ENCODE assay signal across 13 cellular contexts in genomic region chr4:183636488-183636887, GRCh38. TPM values are rescaled to one million over a fixed set of nuclear protein-coding genes. Genes with fewer than 3 reads are reported as not detected.
DNase-seq lines count a peak whose midpoint lies in the region; ATAC-seq and TF ChIP-seq lines count a peak whose summit lies in the region.
"Had no signal": no experiment of that assay in that cellular context is flagged by ENCODE, and none has a peak within 500 bp of the region (broad histone marks: within the 10 kb centered on the region; RNA-seq: fewer than 3 reads in every experiment).

No MANE protein-coding gene starts in this region.

- no peak overlapping the region for H3K4me3 ChIP-seq in endodermal cell (ENCODE audit: low read length)
- H3K4me3 ChIP-seq in neuronal stem cell (ENCODE audit: low read length in 2 of 2): no peak overlapping the region
- H3K4me3 ChIP-seq: cardiac muscle cell, lung had no signal

- no peaks in the 10 kb centered on the region for H3K9me3 Mint-ChIP-seq in endodermal cell
- H3K9me3 Mint-ChIP-seq in activated T-helper 17 cell treated with anti-CD3 and anti-CD28 coated beads, Interleukin-2, amount 50 U/mL, for 72 hours: no peaks in the 10 kb centered on the region
- H3K9me3 Mint-ChIP-seq: activated T-helper 1 cell treated with anti-CD3 and anti-CD28 coated beads, Interleukin-12 subunit alpha, Interleukin-12 subunit beta, Interleukin-2, Interleukin-4 antibody, amounts not matched to agents 30 ng/mL and 10 ng/mL and 1 ng/mL, durations not matched to agents 14 hours and 24 hours and 36 hours had no signal

- no peak overlapping the region for H2BK5ac ChIP-seq in neuronal stem cell (ENCODE audit: low read length)

- H3K4me1 Mint-ChIP-seq in endodermal cell: peaks cover 14% of the 10 kb centered on the region
- peaks cover 5% of the 10 kb centered on the region for H3K4me1 Mint-ChIP-seq in activated T-helper 17 cell treated with anti-CD3 and anti-CD28 coated beads, Interleukin-2, amount 50 U/mL, for 72 hours

- H4K91ac ChIP-seq in neuronal stem cell (ENCODE audit: low read depth, low read length, poor library complexity): no peak overlapping the region

- H3K27me3 Mint-ChIP-seq in endodermal cell (ENCODE audit: insufficient read depth): no peaks in the 10 kb centered on the region
- H3K27me3 Mint-ChIP-seq in activated T-helper 17 cell treated with anti-CD3 and anti-CD28 coated beads, Interleukin-2, amount 50 U/mL, for 72 hours: no peaks in the 10 kb centered on the region

- no peak overlapping the region for H3K4ac ChIP-seq in neuronal stem cell (ENCODE audit: low read length)

- H3K79me1 ChIP-seq in neuronal stem cell (ENCODE audit: low read depth, low read length): no peaks in the 10 kb centered on the region

- peak overlapping the region; percentile 56 for H3K27ac Mint-ChIP-seq in endodermal cell
- H3K27ac Mint-ChIP-seq in activated T-helper 17 cell treated with anti-CD3 and anti-CD28 coated beads, Interleukin-2, amount 50 U/mL, for 72 hours: no peak overlapping the region
- H3K27ac Mint-ChIP-seq: activated T-helper 1 cell treated with anti-CD3 and anti-CD28 coated beads, Interleukin-12 subunit alpha, Interleukin-12 subunit beta, Interleukin-2, Interleukin-4 antibody, amounts not matched to agents 30 ng/mL and 10 ng/mL and 1 ng/mL, durations not matched to agents 14 hours and 24 hours and 36 hours had no signal

- H3K9ac ChIP-seq in endodermal cell (ENCODE audit: extremely low read depth, low read length, poor library complexity, severe bottlenecking) (no peak overlapping the region), neuronal stem cell (ENCODE audit: low read depth, low read length, poor library complexity) (no peak overlapping the region)

- WGBS in endodermal cell (ENCODE audit: insufficient coverage in 1 of 2, insufficient read length in 1 of 2), 2 experiments: 89 to 90% methylated on average over 5 to 8 of the region's 8 CpGs
- no CpG with 5 or more reads among the region's 8 CpGs for WGBS in neuronal stem cell (ENCODE audit: extremely low coverage in 2 of 2, insufficient read length in 2 of 2, insufficient replicate concordance in 1 of 2), 2 donors

- H3K27me3 ChIP-seq in endodermal cell (ENCODE audit: control insufficient read depth, insufficient read depth, low read length, poor library complexity, severe bottlenecking): no peaks in the 10 kb centered on the region
- H3K27me3 ChIP-seq in neuronal stem cell (ENCODE audit: control insufficient read depth in 3 of 3, insufficient read depth in 3 of 3, low read depth in 1 of 3, low read length in 3 of 3): no peaks in the 10 kb centered on the region
- H3K27me3 ChIP-seq: BE2C, cardiac muscle cell had no signal

- H3K36me3 Mint-ChIP-seq in endodermal cell (ENCODE audit: low read depth): peaks cover 3% of the 10 kb centered on the region
- H3K36me3 Mint-ChIP-seq in activated T-helper 17 cell treated with anti-CD3 and anti-CD28 coated beads, Interleukin-2, amount 50 U/mL, for 72 hours (ENCODE audit: low read depth): peaks cover 8% of the 10 kb centered on the region

- peak; percentile 57 for TF ChIP-seq CTCF in endodermal cell (conservative IDR thresholded peaks at IDR 0.05)

- no peak overlapping the region for H3K23ac ChIP-seq in neuronal stem cell (ENCODE audit: low read depth, low read length, poor library complexity)

- H3K27ac ChIP-seq in endodermal cell (ENCODE audit: low read depth, low read length) (no peak overlapping the region), neuronal stem cell (replicated peaks; ENCODE audit: low read length) (no peak overlapping the region)
- H3K27ac ChIP-seq: cardiac muscle cell had no signal

- H3K9me3 ChIP-seq in endodermal cell (ENCODE audit: control insufficient read depth, low read length) (no peaks in the 10 kb centered on the region), neuronal stem cell (replicated peaks in 1 of 2; ENCODE audit: control insufficient read depth in 2 of 2, insufficient read depth in 1 of 2, low read depth in 1 of 2, low read length in 2 of 2) (no peaks in the 10 kb centered on the region)
- H3K9me3 ChIP-seq: BE2C had no signal

- H3K4me2 ChIP-seq in neuronal stem cell (ENCODE audit: insufficient read depth, low read length, poor library complexity, severe bottlenecking): no peak overlapping the region

- H3K18ac ChIP-seq in neuronal stem cell (ENCODE audit: low read length): no peak overlapping the region

- H2BK15ac ChIP-seq in neuronal stem cell (ENCODE audit: low read length): no peak overlapping the region

- no peak overlapping the region for H2AK5ac ChIP-seq in neuronal stem cell (ENCODE audit: low read depth, low read length)

- DNase-seq in DMS 273 treated with DMSO at 0.1 percent for 48 hours (lab: John Stamatoyannopoulos, UW): peak; percentile 64
- peak; percentile 21 to 60 for DNase-seq in NCI-H524 (lab: John Stamatoyannopoulos, UW)
- peak; percentile 51 for DNase-seq in endodermal cell
- DNase-seq in neuronal stem cell (ENCODE audit: low spot score): no peak
- no peak for DNase-seq in stimulated activated CD4-positive, alpha-beta T cell treated with anti-CD3 and anti-CD28 coated beads, Interleukin-2, amount 100 ng/mL, for 24 hours
- no peak for DNase-seq in activated naive CD4-positive, alpha-beta T cell treated with anti-CD3 and anti-CD28 coated beads, Interleukin-2, amount 50 U/mL, for 16 hours
- DNase-seq in activated CD4-positive, alpha-beta T cell treated with anti-CD3 and anti-CD28 coated beads, Interleukin-2, amount 50 U/mL, for 4 hours: no peak
- DNase-seq: BE2C, NCI-H2081 treated with DMSO at 0.1 percent for 48 hours had no signal

- H2BK120ac ChIP-seq in neuronal stem cell (ENCODE audit: low read depth, low read length): no peak overlapping the region

- ATAC-seq in activated T-helper 17 cell treated with anti-CD3 and anti-CD28 coated beads, Interleukin-2, amount 50 U/mL, for 72 hours (replicated peaks): no peak

- peak overlapping the region; percentile 16 for H2AFZ ChIP-seq in neuronal stem cell (ENCODE audit: low read length)

- H2BK12ac ChIP-seq in neuronal stem cell (ENCODE audit: low read length): no peak overlapping the region

- H3K14ac ChIP-seq in neuronal stem cell (ENCODE audit: low read length): no peak overlapping the region

- H3K4me3 Mint-ChIP-seq in endodermal cell: no peak overlapping the region
- H3K4me3 Mint-ChIP-seq in activated T-helper 17 cell treated with anti-CD3 and anti-CD28 coated beads, Interleukin-2, amount 50 U/mL, for 72 hours: no peak overlapping the region
- H3K4me3 Mint-ChIP-seq: activated T-helper 1 cell treated with anti-CD3 and anti-CD28 coated beads, Interleukin-12 subunit alpha, Interleukin-12 subunit beta, Interleukin-2, Interleukin-4 antibody, amounts not matched to agents 30 ng/mL and 10 ng/mL and 1 ng/mL, durations not matched to agents 14 hours and 24 hours and 36 hours had no signal

- H3K4me1 ChIP-seq in endodermal cell (ENCODE audit: control insufficient read depth, insufficient read depth, low read length) (peaks cover 3% of the 10 kb centered on the region), neuronal stem cell (ENCODE audit: control insufficient read depth in 2 of 2, insufficient read depth in 1 of 2, low read depth in 1 of 2, low read length in 2 of 2) (peaks cover 5% of the 10 kb centered on the region in 2 donors)
- H3K4me1 ChIP-seq: BE2C had no signal

- H3K36me3 ChIP-seq in endodermal cell (ENCODE audit: control insufficient read depth, insufficient read depth, low read length) (no peaks in the 10 kb centered on the region), neuronal stem cell (replicated peaks in 1 of 2; ENCODE audit: control insufficient read depth in 2 of 2, insufficient read depth in 2 of 2, low read length in 2 of 2) (peaks cover 0 to 8% of the 10 kb centered on the region in 2 donors)
- H3K36me3 ChIP-seq: BE2C, cardiac muscle cell had no signal

- no peak overlapping the region for H4K8ac ChIP-seq in neuronal stem cell (ENCODE audit: low read depth, low read length)

RNA-seq across cellular contexts. Expression of gene RWDD4, which starts 22.5 kb away (rescaled TPM):
- total RNA-seq in endodermal cell: 10 to 100 TPM; 20.3 to 23.7 TPM
- 21.5 TPM for polyA plus RNA-seq in endodermal cell (2013, experiment 1 of 2)
- 23.4 TPM for polyA plus RNA-seq in endodermal cell (2013, experiment 2 of 2)
- 30.3 TPM for polyA plus RNA-seq in neuronal stem cell (2013, experiment 1 of 2)
- 32.0 TPM for polyA plus RNA-seq in neuronal stem cell (2013, experiment 2 of 2)
- total RNA-seq in activated T-helper 17 cell treated with anti-CD3 and anti-CD28 coated beads, Interleukin-2, amount 50 U/mL, for 72 hours: 10 to 100 TPM in 1 of 2 donors, 1 to 10 TPM in 1; 8.8 to 16.7 TPM

RNA-seq across cellular contexts. Expression of gene TRAPPC11, which starts 22.6 kb away (rescaled TPM):
- total RNA-seq in endodermal cell: 10 to 100 TPM; 38.4 to 49.7 TPM
- polyA plus RNA-seq in endodermal cell (2013, experiment 1 of 2): 31.3 TPM
- polyA plus RNA-seq in endodermal cell (2013, experiment 2 of 2): 29.7 TPM
- 27.5 TPM for polyA plus RNA-seq in neuronal stem cell (2013, experiment 1 of 2)
- polyA plus RNA-seq in neuronal stem cell (2013, experiment 2 of 2): 29.5 TPM
- total RNA-seq in activated T-helper 17 cell treated with anti-CD3 and anti-CD28 coated beads, Interleukin-2, amount 50 U/mL, for 72 hours: 10 to 100 TPM; 22.0 to 25.6 TPM

Comparison
In these comparisons a context has a peak if more than half of its experiments do, and no peak if none do; other contexts are left out.
1. DNase-seq: peak in DMS 273 treated with DMSO at 0.1 percent for 48 hours (single experiment), NCI-H524 (2 of 2) and endodermal cell (single experiment); none in neuronal stem cell (single experiment), stimulated activated CD4-positive, alpha-beta T cell treated with anti-CD3 and anti-CD28 coated beads, Interleukin-2, amount 100 ng/mL, for 24 hours (0 of 2), activated naive CD4-positive, alpha-beta T cell treated with anti-CD3 and anti-CD28 coated beads, Interleukin-2, amount 50 U/mL, for 16 hours (single experiment) and activated CD4-positive, alpha-beta T cell treated with anti-CD3 and anti-CD28 coated beads, Interleukin-2, amount 50 U/mL, for 4 hours (0 of 2).